In genomic region chr16:35746963-35747657, GRCh38 we compare ENCODE assay signal across 21 cellular contexts.
"Had no signal": no experiment of that assay in that cellular context is flagged by ENCODE, and none has a peak within 500 bp of the region (broad histone marks: within the 10 kb centered on the region; RNA-seq: fewer than 3 reads in every experiment).

No MANE protein-coding gene starts in this region.

- H3K27ac ChIP-seq: left lung, parathyroid adenoma, psoas muscle, right lobe of liver, tibial nerve had no signal

- ATAC-seq: left colon; left lung; naive thymus-derived CD4-positive, alpha-beta T cell; natural killer cell treated with Interleukin-12 subunit alpha and Interleukin-12 subunit beta and Interleukin-15 and Interleukin-18, amount 100 ng/mL, for 72 hours; psoas muscle; stimulated activated memory B cell treated with anti-CD40 and anti-IgM and Interleukin-4, amounts not matched to agents 10 μg/mL and 1 μg/mL and 100 μg/mL, for 72 hours; stimulated activated naive CD8-positive, alpha-beta T cell treated with anti-CD3 and anti-CD28 coated beads, Interleukin-15, amount 100 ng/mL, for 72 hours had no signal

- H3K4me1 ChIP-seq: left lung, parathyroid adenoma, psoas muscle, right lobe of liver, tibial nerve had no signal

- H3K27me3 ChIP-seq: left lung, right lobe of liver, tibial nerve had no signal

- H3K9me3 ChIP-seq: psoas muscle, right lobe of liver had no signal

- DNase-seq: hippocampal formation; kidney; left colon; mesendoderm; naive thymus-derived CD4-positive, alpha-beta T cell; psoas muscle; right lobe of liver; stimulated activated CD4-positive, alpha-beta T cell treated with anti-CD3 and anti-CD28 coated beads, Interleukin-1b, Interleukin-23, amount 100 ng/mL, for 48 hours; stimulated activated CD4-positive, alpha-beta T cell treated with anti-CD3 and anti-CD28 coated beads, Interleukin-2, amount 100 ng/mL, for 48 hours; stimulated activated CD4-positive, alpha-beta T cell treated with anti-CD3 and anti-CD28 coated beads, Interleukin-4, amount 100 ng/mL, for 4 hours; stimulated activated CD8-positive, alpha-beta memory T cell treated with anti-CD3 and anti-CD28 coated beads, Interleukin-4, amount 100 ng/mL, for 48 hours; stimulated activated naive CD4-positive, alpha-beta T cell treated with Interleukin-2 at 50 U/mL for 16 hours; stimulated activated naive CD8-positive, alpha-beta T cell treated with anti-CD3 and anti-CD28 coated beads, Interleukin-15, amount 100 ng/mL, for 72 hours; substantia nigra had no signal

- H3K4me3 ChIP-seq: left lung, lung, psoas muscle, right lobe of liver, smooth muscle cell, tibial nerve had no signal

- H3K36me3 ChIP-seq: left lung, right lobe of liver, tibial nerve had no signal
